Comparison of ENCODE assay signal across 1 cellular context in genomic region chr15:33069161-33069560, GRCh38.
TF ChIP-seq lines count a peak whose summit lies in the region.

No MANE protein-coding gene starts in this region.

TF ChIP-seq in HepG2, 621 proteins besides CTCF, POLR2A, EP300 and RAD21 (continued from another document):
- TF ChIP-seq RERE (CRISPR knock-in tag; IDR thresholded peaks at IDR 0.05; ENCODE audit: low read depth) (no peak), ZNF7 (CRISPR knock-in tag; IDR thresholded peaks at IDR 0.05) (no peak), ZNF777 (CRISPR knock-in tag; IDR thresholded peaks at IDR 0.05) (no peak), KLF11 (CRISPR knock-in tag; IDR thresholded peaks at IDR 0.05) (no peak), ZZZ3 (CRISPR knock-in tag; IDR thresholded peaks at IDR 0.05; ENCODE audit: borderline replicate concordance) (no peak), ETV5 (CRISPR knock-in tag; IDR thresholded peaks at IDR 0.05; ENCODE audit: borderline replicate concordance) (no peak), RXRB (CRISPR knock-in tag; IDR thresholded peaks at IDR 0.05; ENCODE audit: borderline replicate concordance) (no peak), ZMYM4 (CRISPR knock-in tag; IDR thresholded peaks at IDR 0.05) (no peak), ATF2 (CRISPR knock-in tag; IDR thresholded peaks at IDR 0.05) (no peak), NFYC (CRISPR knock-in tag; IDR thresholded peaks at IDR 0.05) (no peak), ZNF329 (CRISPR knock-in tag; IDR thresholded peaks at IDR 0.05; ENCODE audit: low read depth) (no peak), SKI (IDR thresholded peaks at IDR 0.05; ENCODE audit: partially characterized antibody) (no peak)
